16 cellular contexts compared by ENCODE assay signal in the genomic region with DNA sequence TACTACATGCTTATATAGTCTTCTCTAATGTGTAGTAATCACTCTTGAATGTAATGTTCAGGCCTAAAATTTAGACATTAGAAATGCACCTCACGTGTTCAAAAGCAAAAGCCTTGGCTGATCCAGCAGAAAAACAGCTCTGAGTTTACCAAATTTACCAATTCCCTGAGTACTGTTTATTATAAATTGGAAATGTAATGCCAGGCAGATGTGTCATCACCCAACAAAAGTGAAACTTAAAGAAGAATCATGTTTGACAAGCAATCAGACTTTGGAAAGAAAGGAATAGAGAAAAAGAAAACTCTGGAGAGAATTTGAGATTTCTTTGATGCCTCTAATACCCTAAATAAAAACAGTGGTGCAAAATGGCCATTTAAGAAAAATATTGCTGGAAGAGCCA. TPM values are rescaled to one million over a fixed set of nuclear protein-coding genes. Genes with fewer than 3 reads are reported as not detected.
DNase-seq lines count a peak whose midpoint lies in the region; ATAC-seq and TF ChIP-seq lines count a peak whose summit lies in the region.
"Had no signal": no experiment of that assay in that cellular context is flagged by ENCODE, and none has a peak within 500 bp of the region (broad histone marks: within the 10 kb centered on the region; RNA-seq: fewer than 3 reads in every experiment).

No MANE protein-coding gene starts in this region.

- POLR2A ChIA-PET in MCF 10A (lab: Yijun Ruan, JAX), result interaction anchor here (0.7 to 2.8 kb wide), 13 partner anchors 11 to 323 kb away, joined by 3 to 34 read pairs (median 4); a partner anchor contains a TSS

- in situ Hi-C loops in astrocyte of the spinal cord (cut with HindIII; ENCODE audit: low sequenced_read_pairs) (no loop called here), GM13977 (cut with MboI; ENCODE audit: low pct_unique_long_range_greater_than_20kb, low sequenced_read_pairs, unreplicated experiment) (loop anchor here (10.0 to 25.0 kb wide), 2 partner anchors 261 to 618 kb away; no protein-coding TSS in a partner anchor)

- no TSS peak for BruUV-seq in MCF 10A (replicated peaks; lab: Mats Ljungman, UMichigan)

- H3K4me2 ChIP-seq in hepatocyte, result no peak overlapping the region

- no peak for TF ChIP-seq POLR2A in breast epithelium (IDR thresholded peaks at IDR 0.05)

- H3K4me1 ChIP-seq in breast epithelium (no peaks in the 10 kb centered on the region), hepatocyte (ENCODE audit: insufficient read depth) (peaks cover 8% of the 10 kb centered on the region)

- H3K36me3 Mint-ChIP-seq in MCF 10A (ENCODE audit: insufficient read depth, unreplicated experiment), result peaks cover 5% of the 10 kb centered on the region
- H3K36me3 Mint-ChIP-seq: activated naive CD4-positive, alpha-beta T cell treated with anti-CD3 and anti-CD28 coated beads, Interleukin-2, amount 10 ng/mL, durations not matched to agents 7 days and 5 days had no signal

- H3K9me2 ChIP-seq in hepatocyte (replicated peaks; ENCODE audit: insufficient read depth), result no peaks in the 10 kb centered on the region

- 83% methylated on average over 1 of the region's 1 CpG for WGBS in hepatocyte (ENCODE audit: low lambda C conversion rate, missing lambda C conversion rate)

- H3K4me3 ChIP-seq in breast epithelium (no peak overlapping the region), astrocyte of the spinal cord (ENCODE audit: low read depth, low read length) (no peak overlapping the region), hepatocyte (no peak overlapping the region)
- H3K4me3 ChIP-seq: K562, right lobe of liver had no signal

- no peak for TF ChIP-seq CTCF in MCF 10A (IDR thresholded peaks at IDR 0.05; ENCODE audit: unreplicated experiment)
- no peak for TF ChIP-seq CTCF in breast epithelium (IDR thresholded peaks at IDR 0.05)
- no peak for TF ChIP-seq CTCF in astrocyte of the spinal cord (IDR thresholded peaks at IDR 0.05; ENCODE audit: low read depth, low read length)
- TF ChIP-seq CTCF in hepatocyte (IDR thresholded peaks at IDR 0.05; ENCODE audit: poor library complexity), result no peak
- no peak for TF ChIP-seq CTCF in GM13977 (IDR thresholded peaks at IDR 0.05; ENCODE audit: extremely low read depth, insufficient read depth, missing control alignments)

- ATAC-seq in GM21447 (IDR thresholded peaks at IDR 0.05; ENCODE audit: unreplicated experiment) (no peak), HG03139 (IDR thresholded peaks at IDR 0.05; ENCODE audit: unreplicated experiment) (no peak)

- H3K27ac ChIP-seq in breast epithelium (no peak overlapping the region), hepatocyte (no peak overlapping the region)
- H3K27ac ChIP-seq: neutrophil, right lobe of liver had no signal

- H3K4me3 Mint-ChIP-seq in MCF 10A (ENCODE audit: unreplicated experiment), result no peak overlapping the region
- H3K4me3 Mint-ChIP-seq: activated naive CD4-positive, alpha-beta T cell treated with anti-CD3 and anti-CD28 coated beads, Interleukin-2, amount 10 ng/mL, durations not matched to agents 7 days and 5 days; CD4-positive, alpha-beta T cell; effector memory CD8-positive, alpha-beta T cell had no signal

- no peaks in the 10 kb centered on the region for H3K79me2 ChIP-seq in hepatocyte

- H4K20me1 ChIP-seq in hepatocyte (ENCODE audit: insufficient read depth, poor library complexity, severe bottlenecking), result no peaks in the 10 kb centered on the region

- peaks cover 27% of the 10 kb centered on the region for H3K4me1 Mint-ChIP-seq in MCF 10A (ENCODE audit: insufficient read depth, unreplicated experiment)
- H3K4me1 Mint-ChIP-seq: activated naive CD4-positive, alpha-beta T cell treated with anti-CD3 and anti-CD28 coated beads, Interleukin-2, amount 10 ng/mL, durations not matched to agents 7 days and 5 days had no signal

- peak overlapping the region; percentile 14 for H2AFZ ChIP-seq in hepatocyte

- DNase-seq in MCF 10A (ENCODE audit: unreplicated experiment) (peak; percentile 55), breast epithelium (ENCODE audit: low spot score in 2 of 2) (no peak), astrocyte of the spinal cord (ENCODE audit: low read depth, low spot score) (peak; percentile 64), hepatocyte (ENCODE audit: low spot score) (no peak), GM13977 (ENCODE audit: low spot score) (no peak)
- DNase-seq in NK-92 treated with Interleukin-12 subunit alpha and Interleukin-12 subunit beta, amount 100 ng/mL, for 24 hours (lab: John Stamatoyannopoulos, UW), result no peak
- DNase-seq: 8988T, NCI-H1436 treated with DMSO at 0.1 percent for 48 hours had no signal

- H3K36me3 ChIP-seq in breast epithelium, result no peaks in the 10 kb centered on the region
- no peaks in the 10 kb centered on the region for H3K36me3 ChIP-seq in hepatocyte (replicated peaks; ENCODE audit: insufficient read depth, low read depth)
- H3K36me3 ChIP-seq: neutrophil, right lobe of liver had no signal

- H3K27me3 Mint-ChIP-seq in MCF 10A (ENCODE audit: insufficient read depth, unreplicated experiment), result no peaks in the 10 kb centered on the region

- peak overlapping the region; percentile 75 for H3K27ac Mint-ChIP-seq in MCF 10A (ENCODE audit: low read depth, unreplicated experiment)
- H3K27ac Mint-ChIP-seq: activated naive CD4-positive, alpha-beta T cell treated with anti-CD3 and anti-CD28 coated beads, Interleukin-2, amount 10 ng/mL, durations not matched to agents 7 days and 5 days; CD4-positive, alpha-beta T cell; effector memory CD8-positive, alpha-beta T cell had no signal

- H3K9me3 ChIP-seq in breast epithelium (no peaks in the 10 kb centered on the region), hepatocyte (ENCODE audit: low read depth) (no peaks in the 10 kb centered on the region)
- H3K9me3 ChIP-seq: neutrophil, right lobe of liver had no signal

- H3K27me3 ChIP-seq in breast epithelium, result no peaks in the 10 kb centered on the region
- H3K27me3 ChIP-seq in hepatocyte, result no peaks in the 10 kb centered on the region
- H3K27me3 ChIP-seq: neutrophil, right lobe of liver had no signal

- CTCF ChIA-PET in MCF 10A (lab: Yijun Ruan, JAX), result interaction anchor here (0.6 to 7.9 kb wide), 29 partner anchors 8 to 1075 kb away, joined by 3 to 222 read pairs (median 4); a partner anchor contains a TSS

- no peaks in the 10 kb centered on the region for H3K9me3 Mint-ChIP-seq in MCF 10A (ENCODE audit: unreplicated experiment)
- H3K9me3 Mint-ChIP-seq: activated naive CD4-positive, alpha-beta T cell treated with anti-CD3 and anti-CD28 coated beads, Interleukin-2, amount 10 ng/mL, durations not matched to agents 7 days and 5 days; CD4-positive, alpha-beta T cell; effector memory CD8-positive, alpha-beta T cell had no signal

- intact Hi-C loops in MCF 10A (cut with micrococcal nuclease) (loop anchor here (1.0 to 10.0 kb wide), 8 partner anchors 43 to 701 kb away; a partner anchor contains a TSS), breast epithelium (cut with DNase I; ENCODE audit: low total_unique reads) (loop anchor here (5.0 kb wide), 1 partner anchor 263 kb away; no protein-coding TSS in a partner anchor)

RNA-seq across cellular contexts. Expression of a gene that starts 26.5 kb away (rescaled TPM):
- total RNA-seq in MCF 10A (2022), result 203 and 233 TPM in 2 replicates
- 10 to 100 TPM; 50.1 to 60.0 (median 50.8) TPM for total RNA-seq in breast epithelium
- total RNA-seq in hepatocyte, result 133 and 154 TPM in 2 replicates
- 198 and 202 TPM in 2 replicates for polyA plus RNA-seq in hepatocyte

RNA-seq across cellular contexts. Expression of a gene that starts 55.5 kb away (rescaled TPM):
- total RNA-seq in MCF 10A (2022) (39.1 and 40.8 TPM in 2 replicates), breast epithelium (10 to 100 TPM; 28.8 to 51.7 (median 44.2) TPM), hepatocyte (64.7 and 66.2 TPM in 2 replicates)
- polyA plus RNA-seq in hepatocyte, result 50.6 and 57.2 TPM in 2 replicates

Comparison
In these comparisons a context has a peak if more than half of its experiments do, and no peak if none do; other contexts are left out.
1. DNase-seq: peak in MCF 10A (single experiment) and astrocyte of the spinal cord (single experiment); none in breast epithelium (0 of 2), hepatocyte (single experiment), GM13977 (single experiment) and NK-92 treated with Interleukin-12 subunit alpha and Interleukin-12 subunit beta, amount 100 ng/mL, for 24 hours (single experiment).